Comparison of ENCODE assay signal across 19 cellular contexts in genomic region chr9:68685213-68685612, GRCh38. TPM values are rescaled to one million over a fixed set of nuclear protein-coding genes. Genes with fewer than 3 reads are reported as not detected.
"Had no signal": no experiment of that assay in that cellular context is flagged by ENCODE, and none has a peak within 500 bp of the region (broad histone marks: within the 10 kb centered on the region; RNA-seq: fewer than 3 reads in every experiment).

No MANE protein-coding gene starts in this region.

- H3K27me3 Mint-ChIP-seq: activated B cell treated with CpG ODN at 0.5 μM for 24 hours had no signal

- H3K4me3 ChIP-seq: cardiac muscle cell had no signal

- H3K9me3 Mint-ChIP-seq: activated B cell treated with CpG ODN at 0.5 μM for 24 hours; activated CD4-positive, alpha-beta memory T cell treated with anti-CD3 and anti-CD28 coated beads, Interleukin-2, amount 10 ng/mL, durations not matched to agents 7 days and 5 days; activated CD4-positive, alpha-beta T cell treated with anti-CD3 and anti-CD28 coated beads, Interleukin-2, amount 10 ng/mL, durations not matched to agents 7 days and 5 days; activated naive CD4-positive, alpha-beta T cell treated with anti-CD3 and anti-CD28 coated beads for 36 hours; activated naive CD8-positive, alpha-beta T cell treated with anti-CD3 and anti-CD28 coated beads for 36 hours had no signal

- H3K36me3 Mint-ChIP-seq: activated naive CD8-positive, alpha-beta T cell treated with anti-CD3 and anti-CD28 coated beads for 36 hours had no signal

- H3K27ac ChIP-seq: brain microvascular endothelial cell, cardiac muscle cell had no signal

- H3K4me3 Mint-ChIP-seq: activated B cell treated with CpG ODN at 0.5 μM for 24 hours; activated CD4-positive, alpha-beta memory T cell treated with anti-CD3 and anti-CD28 coated beads, Interleukin-2, amount 10 ng/mL, durations not matched to agents 7 days and 5 days; activated CD4-positive, alpha-beta T cell treated with anti-CD3 and anti-CD28 coated beads, Interleukin-2, amount 10 ng/mL, durations not matched to agents 7 days and 5 days; activated naive CD4-positive, alpha-beta T cell treated with anti-CD3 and anti-CD28 coated beads for 36 hours; activated naive CD8-positive, alpha-beta T cell treated with anti-CD3 and anti-CD28 coated beads for 36 hours had no signal

- H3K27me3 ChIP-seq: brain microvascular endothelial cell had no signal

- H3K36me3 ChIP-seq: brain microvascular endothelial cell, cardiac muscle cell had no signal

- H3K27ac Mint-ChIP-seq: activated B cell treated with CpG ODN at 0.5 μM for 24 hours; activated CD4-positive, alpha-beta memory T cell treated with anti-CD3 and anti-CD28 coated beads, Interleukin-2, amount 10 ng/mL, durations not matched to agents 7 days and 5 days; activated CD4-positive, alpha-beta T cell treated with anti-CD3 and anti-CD28 coated beads, Interleukin-2, amount 10 ng/mL, durations not matched to agents 7 days and 5 days; activated naive CD4-positive, alpha-beta T cell treated with anti-CD3 and anti-CD28 coated beads for 36 hours; activated naive CD8-positive, alpha-beta T cell treated with anti-CD3 and anti-CD28 coated beads for 36 hours had no signal

- DNase-seq: activated CD4-positive, alpha-beta T cell treated with anti-CD3 and anti-CD28 coated beads for 1 hour; activated CD8-positive, alpha-beta memory T cell treated with anti-CD3 and anti-CD28 coated beads, Interleukin-2, amount 50 U/mL, for 4 hours; activated gamma-delta T cell; brain microvascular endothelial cell; NCI-H1048; NCI-H1694; NCI-H2107; NCI-H2171 treated with DMSO at 0.1 percent for 48 hours; NCI-H226; NCI-H774; SHP77 treated with DMSO at 0.1 percent for 48 hours; T1000 had no signal

RNA-seq across cellular contexts. Expression of gene PIP5K1B, which starts 19.8 kb away (rescaled TPM):
- total RNA-seq: PC-3 had no signal
